Comparison of ENCODE assay signal across 9 cellular contexts in the genomic region with DNA sequence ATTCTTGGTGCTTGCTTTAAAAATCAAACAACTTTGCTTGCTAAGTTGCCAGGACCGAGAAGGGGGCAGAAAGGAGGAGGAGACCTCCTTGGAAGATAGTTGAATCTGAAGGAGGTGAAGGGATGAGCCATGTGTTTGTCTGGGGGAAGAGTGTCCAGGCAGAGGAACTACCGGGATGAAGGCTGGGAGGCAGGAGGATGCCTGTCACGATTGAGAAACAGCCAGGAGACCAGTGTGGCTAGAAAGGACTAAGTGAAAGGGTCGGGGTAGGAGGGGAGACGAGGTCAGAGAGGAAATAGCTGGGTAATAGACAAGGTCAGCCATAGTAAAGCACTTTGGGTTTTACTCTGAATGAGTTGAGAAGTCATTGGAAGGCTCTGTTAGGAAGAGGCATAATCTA. TPM values are rescaled to one million over a fixed set of nuclear protein-coding genes. Genes with fewer than 3 reads are reported as not detected.
DNase-seq lines count a peak whose midpoint lies in the region; ATAC-seq and TF ChIP-seq lines count a peak whose summit lies in the region.
"Had no signal": no experiment of that assay in that cellular context is flagged by ENCODE, and none has a peak within 500 bp of the region (broad histone marks: within the 10 kb centered on the region; RNA-seq: fewer than 3 reads in every experiment).

No MANE protein-coding gene starts in this region.

- H3K36me3 Mint-ChIP-seq in CD4-positive, alpha-beta memory T cell: no peaks in the 10 kb centered on the region
- H3K36me3 Mint-ChIP-seq in H9 (ENCODE audit: insufficient read depth in 1 of 3, low read depth in 3 of 3): no peaks in the 10 kb centered on the region

- no CpG with 5 or more reads among the region's 5 CpGs for WGBS in H9 (ENCODE audit: extremely low coverage, insufficient read length, low lambda C conversion rate)

- no peak for ATAC-seq in GM18867 (IDR thresholded peaks at IDR 0.05; ENCODE audit: unreplicated experiment)
- ATAC-seq in HG03342 (IDR thresholded peaks at IDR 0.05; ENCODE audit: unreplicated experiment): no peak

- intact Hi-C loops in CD4-positive, alpha-beta memory T cell (cut with micrococcal nuclease): loop anchor here (1.0 kb wide), 1 partner anchor 39 kb away; a partner anchor contains a TSS

- peaks cover 3 to 13% (median 11%) of the 10 kb centered on the region in 4 donors for H3K4me1 Mint-ChIP-seq in CD4-positive, alpha-beta memory T cell
- H3K4me1 Mint-ChIP-seq in H9: peaks cover 26 to 29% of the 10 kb centered on the region in 2 experiments

- peaks cover 10% of the 10 kb centered on the region for H3K4me1 ChIP-seq in CD4-positive, alpha-beta memory T cell (ENCODE audit: insufficient read depth, low read length)
- H3K4me1 ChIP-seq in H9 (ENCODE audit: insufficient read depth, low read length): no peaks in the 10 kb centered on the region

- no peak overlapping the region for H2BK5ac ChIP-seq in H9 (ENCODE audit: insufficient read length, low read length)

- TF ChIP-seq CTCF in H9 (conservative IDR thresholded peaks at IDR 0.05) (no peak), WERI-Rb-1 (IDR thresholded peaks at IDR 0.05; ENCODE audit: low read depth, low read length) (no peak)

- CTCF ChIA-PET in CD4-positive, alpha-beta memory T cell (lab: Charles Lee; ENCODE audit: partially characterized antibody): no interaction called here

- H3K56ac ChIP-seq in H9 (ENCODE audit: insufficient read length, low read depth, low read length): no peak overlapping the region

- H4K20me1 ChIP-seq in H9 (ENCODE audit: control insufficient read depth, insufficient read depth, insufficient read length): no peaks in the 10 kb centered on the region

- H4K8ac ChIP-seq in H9 (replicated peaks; ENCODE audit: insufficient read length, low read depth, low read length): no peak overlapping the region

- no peak overlapping the region for H3K27ac ChIP-seq in CD4-positive, alpha-beta memory T cell (ENCODE audit: low read depth, low read length)
- H3K27ac ChIP-seq in H9 (ENCODE audit: insufficient read length, low read depth, low read length) (no peak overlapping the region), WERI-Rb-1 (no peak overlapping the region)
- H3K27ac ChIP-seq: coronary artery had no signal

- H2BK12ac ChIP-seq in H9 (ENCODE audit: insufficient read length, low read depth, low read length): no peak overlapping the region

- H3K23me2 ChIP-seq in H9 (ENCODE audit: insufficient read length, low read depth, low read length, poor library complexity, severe bottlenecking): peaks cover 8% of the 10 kb centered on the region

- H3K27ac Mint-ChIP-seq in CD4-positive, alpha-beta memory T cell: peak overlapping the region in 2 of 7 donors; percentile 18 to 20
- peak overlapping the region; percentile 18 to 51 (median 50); a peak in 5 of 7 replicates for H3K27ac Mint-ChIP-seq in H9

- H3K27me3 Mint-ChIP-seq in CD4-positive, alpha-beta memory T cell: peaks cover 16 to 23% of the 10 kb centered on the region in 2 donors
- H3K27me3 Mint-ChIP-seq in H9 (ENCODE audit: low read depth): peaks cover 7% of the 10 kb centered on the region

- no peak overlapping the region for H2BK120ac ChIP-seq in H9 (ENCODE audit: low read depth, low read length, poor library complexity, severe bottlenecking)

- H3K79me1 ChIP-seq in H9 (ENCODE audit: insufficient read depth, low read depth, low read length, poor library complexity, severe bottlenecking): no peaks in the 10 kb centered on the region

- H2AFZ ChIP-seq in H9 (ENCODE audit: low read length): peak overlapping the region; percentile 63

- no peak overlapping the region for H2BK15ac ChIP-seq in H9 (ENCODE audit: low read depth, low read length)

- POLR2A ChIA-PET in CD4-positive, alpha-beta memory T cell (lab: Charles Lee; ENCODE audit: partially characterized antibody): no interaction called here

- no peak overlapping the region for H3K18ac ChIP-seq in H9 (ENCODE audit: insufficient read length, low read depth, low read length)

- H3K9me3 Mint-ChIP-seq in CD4-positive, alpha-beta memory T cell: peaks cover 0 to 4% (median 0%) of the 10 kb centered on the region in 8 donors
- H3K9me3 Mint-ChIP-seq in H9: no peaks in the 10 kb centered on the region; a peak in 1 of 5 replicates

- peak overlapping the region; percentile 67 for H3K4me2 ChIP-seq in H9 (ENCODE audit: insufficient read depth, insufficient read length, low read length)

- no peak overlapping the region for H3T11ph ChIP-seq in H9 (ENCODE audit: low read length)

- DNase-seq in CD4-positive, alpha-beta memory T cell: no peak
- peak; percentile 41 for DNase-seq in H9
- no peak for DNase-seq in WERI-Rb-1
- DNase-seq in iPS-NIHi7 (ENCODE audit: extremely low spot score): peak; percentile 22
- no peak for DNase-seq in NCI-H187 (lab: John Stamatoyannopoulos, UW)
- no peak for DNase-seq in COR-L47 (lab: John Stamatoyannopoulos, UW)

- no peak overlapping the region for H2AK5ac ChIP-seq in H9 (ENCODE audit: insufficient read length, low read length)

- no peak overlapping the region for H3K23ac ChIP-seq in H9 (ENCODE audit: insufficient read length, low read depth, low read length)

- H3K79me2 ChIP-seq in H9 (ENCODE audit: insufficient read depth, low read length): no peaks in the 10 kb centered on the region

- H4K91ac ChIP-seq in H9 (ENCODE audit: insufficient read length, low read depth, low read length): no peak overlapping the region

- H3K4me3 ChIP-seq in CD4-positive, alpha-beta memory T cell (ENCODE audit: low read length in 2 of 2): no peak overlapping the region
- H3K4me3 ChIP-seq in WERI-Rb-1 (ENCODE audit: low read depth, low read length): peak overlapping the region; percentile 71

- no peak overlapping the region for H3K14ac ChIP-seq in H9 (ENCODE audit: insufficient read depth, low read length)

- no peak overlapping the region for H2BK20ac ChIP-seq in H9 (ENCODE audit: low read depth, low read length, poor library complexity, severe bottlenecking)

- H3K36me3 ChIP-seq in CD4-positive, alpha-beta memory T cell (ENCODE audit: insufficient read depth, low read length): no peaks in the 10 kb centered on the region
- H3K36me3 ChIP-seq in WERI-Rb-1: no peaks in the 10 kb centered on the region

- no peaks in the 10 kb centered on the region for H3K27me3 ChIP-seq in CD4-positive, alpha-beta memory T cell (ENCODE audit: insufficient read depth, low read length)
- H3K27me3 ChIP-seq in H9 (ENCODE audit: insufficient read depth, low read length) (no peaks in the 10 kb centered on the region), WERI-Rb-1 (ENCODE audit: insufficient read depth, low read depth, severe bottlenecking) (no peaks in the 10 kb centered on the region)

- no peaks in the 10 kb centered on the region for H3K9me3 ChIP-seq in CD4-positive, alpha-beta memory T cell (ENCODE audit: control insufficient read depth in 1 of 2, low read length in 2 of 2)
- H3K9me3 ChIP-seq in H9 (ENCODE audit: control insufficient read depth, low read depth, low read length) (no peaks in the 10 kb centered on the region), WERI-Rb-1 (ENCODE audit: severe bottlenecking) (no peaks in the 10 kb centered on the region)

- peak overlapping the region in 6 of 8 donors; percentile 11 to 89 (median 84) for H3K4me3 Mint-ChIP-seq in CD4-positive, alpha-beta memory T cell
- peak overlapping the region; percentile 88 to 94 for H3K4me3 Mint-ChIP-seq in H9

- H4K5ac ChIP-seq in H9 (ENCODE audit: insufficient read length, low read depth, low read length): no peak overlapping the region

- no peak overlapping the region for H3K9ac ChIP-seq in H9 (ENCODE audit: extremely low read depth, insufficient read length, low read length)

- no peak overlapping the region for H3K4ac ChIP-seq in H9 (ENCODE audit: low read depth, low read length)

RNA-seq across cellular contexts. Expression of a gene that starts 38.9 kb away (rescaled TPM):
- 10 to 100 TPM; 63.5 to 63.6 TPM for total RNA-seq in CD4-positive, alpha-beta memory T cell
- 10 to 100 TPM in 1 of 2 donors, 1 to 10 TPM in 1; 9.7 to 14.8 TPM for polyA plus RNA-seq in CD4-positive, alpha-beta memory T cell
- 134 and 135 TPM in 2 replicates for total RNA-seq in H9 (2021)

RNA-seq across cellular contexts. Expression of a gene that starts 58.0 kb away (rescaled TPM):
- total RNA-seq in CD4-positive, alpha-beta memory T cell: not detected
- not detected for polyA plus RNA-seq in CD4-positive, alpha-beta memory T cell
- total RNA-seq in H9 (2021): not detected in 2 replicates

Comparison
In these comparisons a context has a peak if more than half of its experiments do, and no peak if none do; other contexts are left out.
1. DNase-seq: peak in H9 (single experiment) and iPS-NIHi7 (single experiment); none in CD4-positive, alpha-beta memory T cell (0 of 5), WERI-Rb-1 (single experiment), NCI-H187 (0 of 2) and COR-L47 (single experiment).